In genomic region chr9:4679268-4680177, GRCh38 we compare ENCODE assay signal across 1 cellular context.
TF ChIP-seq lines count a peak whose summit lies in the region.

Gene CDC37L1, plus strand, starts transcription at chr9:4679569. Its CDS starts 199 bp downstream, at chr9:4679768.

TF ChIP-seq in HepG2, 621 proteins besides CTCF, POLR2A, EP300 and RAD21 (continued from another document and continues in another):
- TF ChIP-seq TEF (CRISPR knock-in tag; IDR thresholded peaks at IDR 0.05) = peak; percentile 77; the same call in 1 of the 2 replicates
- TF ChIP-seq ZNF362 (CRISPR knock-in tag; IDR thresholded peaks at IDR 0.05; ENCODE audit: borderline replicate concordance) = peak; percentile 36; the same call in 1 of the 2 replicates
- no peak; the same call in 1 of the 2 replicates for TF ChIP-seq SKIL (CRISPR knock-in tag; IDR thresholded peaks at IDR 0.05; ENCODE audit: borderline replicate concordance)
- TF ChIP-seq REST (IDR thresholded peaks at IDR 0.05; ENCODE audit: borderline replicate concordance in 1 of 2, low read depth in 1 of 2, low read length in 2 of 2) = peak in 1 of 2 experiments; percentile 31; a peak in 1 of 4 replicates
- TF ChIP-seq SMAD9 (CRISPR knock-in tag; IDR thresholded peaks at IDR 0.05) = no peak
- TF ChIP-seq, protein P1, sequence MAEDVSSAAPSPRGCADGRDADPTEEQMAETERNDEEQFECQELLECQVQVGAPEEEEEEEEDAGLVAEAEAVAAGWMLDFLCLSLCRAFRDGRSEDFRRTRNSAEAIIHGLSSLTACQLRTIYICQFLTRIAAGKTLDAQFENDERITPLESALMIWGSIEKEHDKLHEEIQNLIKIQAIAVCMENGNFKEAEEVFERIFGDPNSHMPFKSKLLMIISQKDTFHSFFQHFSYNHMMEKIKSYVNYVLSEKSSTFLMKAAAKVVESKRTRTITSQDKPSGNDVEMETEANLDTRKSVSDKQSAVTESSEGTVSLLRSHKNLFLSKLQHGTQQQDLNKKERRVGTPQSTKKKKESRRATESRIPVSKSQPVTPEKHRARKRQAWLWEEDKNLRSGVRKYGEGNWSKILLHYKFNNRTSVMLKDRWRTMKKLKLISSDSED (CRISPR knock-in tag; IDR thresholded peaks at IDR 0.05) = no peak
- peak; percentile 70 for TF ChIP-seq GTF2F1 (IDR thresholded peaks at IDR 0.05; ENCODE audit: low read length)
- TF ChIP-seq ZNF569 (CRISPR knock-in tag; IDR thresholded peaks at IDR 0.05; ENCODE audit: borderline replicate concordance) = peak; percentile 91; the same call in 1 of the 2 replicates
- peak; percentile 61; the same call in 1 of the 2 replicates for TF ChIP-seq TARDBP (CRISPR knock-in tag; IDR thresholded peaks at IDR 0.05)
- TF ChIP-seq HDAC2 (CRISPR knock-in tag; IDR thresholded peaks at IDR 0.05) = peak; percentile 75
- no peak; the same call in 1 of the 2 replicates for TF ChIP-seq ZNF263 (CRISPR knock-in tag; IDR thresholded peaks at IDR 0.05)
- TF ChIP-seq NBN (conservative IDR thresholded peaks at IDR 0.05) = no peak
- TF ChIP-seq ZNF510 (CRISPR knock-in tag; IDR thresholded peaks at IDR 0.05; ENCODE audit: low read depth) = no peak; the same call in 1 of the 2 replicates
- 0 out of 2 replicates have a peak, but pooled peaks have one; percentile 77 for TF ChIP-seq ZNF354B (CRISPR knock-in tag; IDR thresholded peaks at IDR 0.05)
- TF ChIP-seq SP140L (CRISPR knock-in tag; IDR thresholded peaks at IDR 0.05; ENCODE audit: borderline replicate concordance) = 0 out of 2 replicates have a peak, but pooled peaks have one; percentile 15
- no peak; the same call in 1 of the 2 replicates for TF ChIP-seq ZNF724P (CRISPR knock-in tag; IDR thresholded peaks at IDR 0.05; ENCODE audit: borderline replicate concordance)
- 0 out of 2 replicates have a peak, but pooled peaks have one; percentile 46 for TF ChIP-seq ZNF589 (CRISPR knock-in tag; conservative IDR thresholded peaks at IDR 0.05)
- no peak for TF ChIP-seq ZNF570 (CRISPR knock-in tag; IDR thresholded peaks at IDR 0.05; ENCODE audit: borderline replicate concordance)
- TF ChIP-seq ZNF749 (CRISPR knock-in tag; IDR thresholded peaks at IDR 0.05; ENCODE audit: borderline replicate concordance) = peak; percentile 91
- peak; percentile 75 for TF ChIP-seq NRL (CRISPR knock-in tag; IDR thresholded peaks at IDR 0.05; ENCODE audit: borderline replicate concordance)
- no peak for TF ChIP-seq FOXA1 (IDR thresholded peaks at IDR 0.05)
- peak; percentile 21; the same call in 1 of the 2 replicates for TF ChIP-seq FOXA1 (CRISPR knock-in tag; IDR thresholded peaks at IDR 0.05)
- TF ChIP-seq ZSCAN29 (CRISPR knock-in tag; conservative IDR thresholded peaks at IDR 0.05) = 0 out of 2 replicates have a peak, but pooled peaks have one; percentile 64
- TF ChIP-seq, protein P2, sequence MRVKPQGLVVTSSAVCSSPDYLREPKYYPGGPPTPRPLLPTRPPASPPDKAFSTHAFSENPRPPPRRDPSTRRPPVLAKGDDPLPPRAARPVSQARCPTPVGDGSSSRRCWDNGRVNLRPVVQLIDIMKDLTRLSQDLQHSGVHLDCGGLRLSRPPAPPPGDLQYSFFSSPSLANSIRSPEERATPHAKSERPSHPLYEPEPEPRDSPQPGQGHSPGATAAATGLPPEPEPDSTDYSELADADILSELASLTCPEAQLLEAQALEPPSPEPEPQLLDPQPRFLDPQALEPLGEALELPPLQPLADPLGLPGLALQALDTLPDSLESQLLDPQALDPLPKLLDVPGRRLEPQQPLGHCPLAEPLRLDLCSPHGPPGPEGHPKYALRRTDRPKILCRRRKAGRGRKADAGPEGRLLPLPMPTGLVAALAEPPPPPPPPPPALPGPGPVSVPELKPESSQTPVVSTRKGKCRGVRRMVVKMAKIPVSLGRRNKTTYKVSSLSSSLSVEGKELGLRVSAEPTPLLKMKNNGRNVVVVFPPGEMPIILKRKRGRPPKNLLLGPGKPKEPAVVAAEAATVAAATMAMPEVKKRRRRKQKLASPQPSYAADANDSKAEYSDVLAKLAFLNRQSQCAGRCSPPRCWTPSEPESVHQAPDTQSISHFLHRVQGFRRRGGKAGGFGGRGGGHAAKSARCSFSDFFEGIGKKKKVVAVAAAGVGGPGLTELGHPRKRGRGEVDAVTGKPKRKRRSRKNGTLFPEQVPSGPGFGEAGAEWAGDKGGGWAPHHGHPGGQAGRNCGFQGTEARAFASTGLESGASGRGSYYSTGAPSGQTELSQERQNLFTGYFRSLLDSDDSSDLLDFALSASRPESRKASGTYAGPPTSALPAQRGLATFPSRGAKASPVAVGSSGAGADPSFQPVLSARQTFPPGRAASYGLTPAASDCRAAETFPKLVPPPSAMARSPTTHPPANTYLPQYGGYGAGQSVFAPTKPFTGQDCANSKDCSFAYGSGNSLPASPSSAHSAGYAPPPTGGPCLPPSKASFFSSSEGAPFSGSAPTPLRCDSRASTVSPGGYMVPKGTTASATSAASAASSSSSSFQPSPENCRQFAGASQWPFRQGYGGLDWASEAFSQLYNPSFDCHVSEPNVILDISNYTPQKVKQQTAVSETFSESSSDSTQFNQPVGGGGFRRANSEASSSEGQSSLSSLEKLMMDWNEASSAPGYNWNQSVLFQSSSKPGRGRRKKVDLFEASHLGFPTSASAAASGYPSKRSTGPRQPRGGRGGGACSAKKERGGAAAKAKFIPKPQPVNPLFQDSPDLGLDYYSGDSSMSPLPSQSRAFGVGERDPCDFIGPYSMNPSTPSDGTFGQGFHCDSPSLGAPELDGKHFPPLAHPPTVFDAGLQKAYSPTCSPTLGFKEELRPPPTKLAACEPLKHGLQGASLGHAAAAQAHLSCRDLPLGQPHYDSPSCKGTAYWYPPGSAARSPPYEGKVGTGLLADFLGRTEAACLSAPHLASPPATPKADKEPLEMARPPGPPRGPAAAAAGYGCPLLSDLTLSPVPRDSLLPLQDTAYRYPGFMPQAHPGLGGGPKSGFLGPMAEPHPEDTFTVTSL (CRISPR knock-in tag; IDR thresholded peaks at IDR 0.05; ENCODE audit: borderline replicate concordance) = no peak
- TF ChIP-seq ZSCAN25 (CRISPR knock-in tag; IDR thresholded peaks at IDR 0.05) = no peak
- peak; percentile 67; the same call in 1 of the 2 replicates for TF ChIP-seq ZBTB38 (CRISPR knock-in tag; IDR thresholded peaks at IDR 0.05)
- TF ChIP-seq SP2 (CRISPR knock-in tag; IDR thresholded peaks at IDR 0.05) = peak; percentile 56
- peak; percentile 95 for TF ChIP-seq POLR2AphosphoS5 (IDR thresholded peaks at IDR 0.05; ENCODE audit: low read depth, low read length)
- no peak for TF ChIP-seq ARNT (IDR thresholded peaks at IDR 0.05)
- TF ChIP-seq HCFC1 (IDR thresholded peaks at IDR 0.05; ENCODE audit: low read depth, low read length) = no peak
- TF ChIP-seq MIER3 (CRISPR knock-in tag; IDR thresholded peaks at IDR 0.05; ENCODE audit: borderline replicate concordance) = peak; percentile 70; the same call in 1 of the 2 replicates
- no peak for TF ChIP-seq HDAC6 (IDR thresholded peaks at IDR 0.05; ENCODE audit: low read depth, low read length)
- peak; percentile 52; the same call in 1 of the 2 replicates for TF ChIP-seq ZNF768 (CRISPR knock-in tag; IDR thresholded peaks at IDR 0.05)
- TF ChIP-seq ZMYM2 (CRISPR knock-in tag; IDR thresholded peaks at IDR 0.05) = peak; percentile 24; the same call in 1 of the 2 replicates
- TF ChIP-seq ZNF101 (CRISPR knock-in tag; IDR thresholded peaks at IDR 0.05; ENCODE audit: borderline replicate concordance, low read depth) = no peak
- TF ChIP-seq TGIF2 (CRISPR knock-in tag; IDR thresholded peaks at IDR 0.05) = no peak
- peak; percentile 38; the same call in 1 of the 2 replicates for TF ChIP-seq SMAD1 (CRISPR knock-in tag; IDR thresholded peaks at IDR 0.05; ENCODE audit: borderline replicate concordance, low read depth)
- TF ChIP-seq CEBPZ (IDR thresholded peaks at IDR 0.05; ENCODE audit: low read length) = no peak
- no peak for TF ChIP-seq PRPF4 (IDR thresholded peaks at IDR 0.05; ENCODE audit: low read depth, low read length, poor library complexity, severe bottlenecking)
- TF ChIP-seq ZNF891 (CRISPR knock-in tag; IDR thresholded peaks at IDR 0.05) = peak; percentile 20; the same call in 1 of the 2 replicates
- peak; percentile 55; the same call in 1 of the 2 replicates for TF ChIP-seq HIVEP1 (CRISPR knock-in tag; IDR thresholded peaks at IDR 0.05)
- peak; percentile 92 for TF ChIP-seq REPIN1 (CRISPR knock-in tag; IDR thresholded peaks at IDR 0.05; ENCODE audit: borderline replicate concordance, low read depth)
